ENCODE assay signal across 8 cellular contexts in genomic region chr20:23668477-23668951, GRCh38. TPM values are rescaled to one million over a fixed set of nuclear protein-coding genes. Genes with fewer than 3 reads are reported as not detected.
DNase-seq lines count a peak whose midpoint lies in the region; ATAC-seq and TF ChIP-seq lines count a peak whose summit lies in the region.

No MANE protein-coding gene starts in this region.

- no peaks in the 10 kb centered on the region for H3K36me3 Mint-ChIP-seq in neural crest cell (ENCODE audit: low read depth)

- H3K9me3 ChIP-seq in AG04450 (ENCODE audit: control insufficient read depth, insufficient read depth, low read length): no peaks in the 10 kb centered on the region

- peak; percentile 73 for ATAC-seq in HG02870 (IDR thresholded peaks at IDR 0.05; ENCODE audit: unreplicated experiment)
- no peak for ATAC-seq in GM21528 (IDR thresholded peaks at IDR 0.05; ENCODE audit: low FRiP score, unreplicated experiment)

- H3K27ac ChIP-seq in AG04450 (ENCODE audit: low read depth, low read length): no peak overlapping the region

- H3K4me1 Mint-ChIP-seq in neural crest cell: no peaks in the 10 kb centered on the region

- peaks cover 3% of the 10 kb centered on the region for H3K9me3 Mint-ChIP-seq in neural crest cell

- POLR2A ChIA-PET in AG04450 (lab: Yijun Ruan, JAX): no interaction called here

- CTCF ChIA-PET in AG04450 (lab: Charles Lee): interaction anchor here (0.6 to 2.2 kb wide), 19 partner anchors 9 to 1249 kb away, joined by 3 to 9 read pairs (median 4); partner anchors contain the start of gene CST3

- TF ChIP-seq CTCF in AG04450 (IDR thresholded peaks at IDR 0.05; ENCODE audit: low read depth, low read length) (peak; percentile 78), GM12864 (IDR thresholded peaks at IDR 0.05; ENCODE audit: low read depth, low read length, missing control alignments) (peak; percentile 85), fibroblast of pulmonary artery (IDR thresholded peaks at IDR 0.05; ENCODE audit: low read length, missing control alignments) (peak; percentile 81), neural crest cell (conservative IDR thresholded peaks at IDR 0.05) (peak; percentile 85)

- DNase-seq in AG04450 (ENCODE audit: low read depth, low spot score) (no peak), GM12864 (ENCODE audit: low read depth) (peak; percentile 13), NCI-H2171 (lab: John Stamatoyannopoulos, UW) (peak; percentile 51), fibroblast of pulmonary artery (ENCODE audit: low read depth) (peak; percentile 70), neural crest cell (ENCODE audit: low read depth, low spot score) (peak; percentile 53)
- DNase-seq in activated CD4-positive, alpha-beta T cell treated with anti-CD3 and anti-CD28 coated beads, Interleukin-2, amount 50 U/mL, for 1 hour: peak; percentile 26

- H3K4me3 ChIP-seq in AG04450 (ENCODE audit: low read depth, low read length): no peak overlapping the region
- no peak overlapping the region for H3K4me3 ChIP-seq in GM12864 (ENCODE audit: low read depth, low read length)
- no peak overlapping the region for H3K4me3 ChIP-seq in fibroblast of pulmonary artery (replicated peaks; ENCODE audit: low read depth, low read length)

- no peak overlapping the region for H3K4me3 Mint-ChIP-seq in neural crest cell

- peaks cover 5% of the 10 kb centered on the region for H3K27me3 Mint-ChIP-seq in neural crest cell (ENCODE audit: low read depth)

- H3K27ac Mint-ChIP-seq in neural crest cell (ENCODE audit: unreplicated experiment): no peak overlapping the region

- no peaks in the 10 kb centered on the region for H3K27me3 ChIP-seq in AG04450 (ENCODE audit: control insufficient read depth, insufficient read depth, low read length)

RNA-seq across cellular contexts. Expression of gene CST4, which starts 20.3 kb away (rescaled TPM):
- polyA plus RNA-seq in AG04450 (2011; rRNA removed): not detected in 2 replicates
- polyA minus RNA-seq in AG04450 (2011; rRNA and poly(A)+ RNA removed): not detected in 2 replicates
- not detected in 2 replicates for total RNA-seq in neural crest cell

RNA-seq across cellular contexts. Expression of gene CST3, which starts 30.8 kb away (rescaled TPM):
- polyA plus RNA-seq in AG04450 (2011; rRNA removed): 166 and 273 TPM in 2 replicates
- 70.5 and 90.7 TPM in 2 replicates for polyA minus RNA-seq in AG04450 (2011; rRNA and poly(A)+ RNA removed)
- total RNA-seq in neural crest cell: 145 and 146 TPM in 2 replicates
